ENCODE assay signal across 1 cellular context in genomic region chr20:23245553-23246128, GRCh38.
A peak's percentile ranks its signal among the peaks of the same experiment; 100 is the strongest.
TF ChIP-seq lines count a peak whose summit lies in the region.

No MANE protein-coding gene starts in this region.

TF ChIP-seq in K562, 482 proteins besides CTCF, POLR2A, EP300 and RAD21 (continued from another document):
- TF ChIP-seq ZNF347 (CRISPR knock-in tag; IDR thresholded peaks at IDR 0.05; ENCODE audit: low read depth) (no peak), TAF7 (tag; IDR thresholded peaks at IDR 0.05) (no peak), PRDM10 (IDR thresholded peaks at IDR 0.05; ENCODE audit: partially characterized antibody) (no peak), ZNF785 (CRISPR knock-in tag; IDR thresholded peaks at IDR 0.05) (no peak), CTBP1 (IDR thresholded peaks at IDR 0.05; ENCODE audit: borderline replicate concordance) (peak; percentile 72), DNMT1 (IDR thresholded peaks at IDR 0.05) (no peak), CHD2 (IDR thresholded peaks at IDR 0.05; ENCODE audit: low read depth, low read length) (no peak), XRCC4 (IDR thresholded peaks at IDR 0.05; ENCODE audit: extremely low read depth, insufficient read depth, insufficient read length) (no peak), TCF3 (CRISPR knock-in tag; IDR thresholded peaks at IDR 0.05) (peak; percentile 35; the same call in 1 of the 2 replicates), ZNF76 (CRISPR knock-in tag; IDR thresholded peaks at IDR 0.05; ENCODE audit: borderline replicate concordance) (no peak), SMARCA4 (IDR thresholded peaks at IDR 0.05) (peak; percentile 40; the same call in 1 of the 2 replicates), SPI1 (IDR thresholded peaks at IDR 0.05; ENCODE audit: borderline replicate concordance, low read depth, low read length) (peak; percentile 98), HEY1 (CRISPR knock-in tag; IDR thresholded peaks at IDR 0.05; ENCODE audit: borderline replicate concordance) (no peak), GATA2 (CRISPR knock-in tag; IDR thresholded peaks at IDR 0.05) (peak; percentile 51; the same call in 1 of the 2 replicates), BHLHE40 (IDR thresholded peaks at IDR 0.05; ENCODE audit: low read length) (0 out of 2 replicates have a peak, but pooled peaks have one; percentile 12), DIDO1 (tag; IDR thresholded peaks at IDR 0.05; ENCODE audit: low read depth) (no peak), FOXP1 (CRISPR knock-in tag; IDR thresholded peaks at IDR 0.05) (no peak), PURB (CRISPR knock-in tag; IDR thresholded peaks at IDR 0.05; ENCODE audit: low read depth) (no peak), EZH2 (IDR thresholded peaks at IDR 0.05; ENCODE audit: borderline replicate concordance, low read depth, low read length) (no peak), ELF1 (tag; IDR thresholded peaks at IDR 0.05) (peak; percentile 62), L3MBTL2 (IDR thresholded peaks at IDR 0.05) (0 out of 2 replicates have a peak, but pooled peaks have one; percentile 24), CBFB (CRISPR knock-in tag; IDR thresholded peaks at IDR 0.05) (0 out of 2 replicates have a peak, but pooled peaks have one; percentile 37), FOXA3 (CRISPR knock-in tag; conservative IDR thresholded peaks at IDR 0.05 in 1 of 2, IDR thresholded peaks at IDR 0.05 in 1 of 2) (0 out of 4 replicates have a peak, but pooled peaks of 1 of the 2 experiments have one; percentile 31), ARHGAP35 (IDR thresholded peaks at IDR 0.05; ENCODE audit: partially characterized antibody) (peak; percentile 64), NBN (IDR thresholded peaks at IDR 0.05; ENCODE audit: low read depth) (no peak), HDAC1 (IDR thresholded peaks at IDR 0.05) (peak in 1 of 2 experiments; percentile 58; a peak in 2 of 4 replicates), ARID4B (CRISPR knock-in tag; IDR thresholded peaks at IDR 0.05) (0 out of 2 replicates have a peak, but pooled peaks have one; percentile 26), CREM (IDR thresholded peaks at IDR 0.05; ENCODE audit: low read depth) (peak; percentile 43; the same call in 1 of the 2 replicates), ARID1B (IDR thresholded peaks at IDR 0.05) (0 out of 2 replicates have a peak, but pooled peaks have one; percentile 27), ZNF133 (CRISPR knock-in tag; IDR thresholded peaks at IDR 0.05) (no peak), NKRF (IDR thresholded peaks at IDR 0.05; ENCODE audit: borderline replicate concordance) (peak; percentile 40; the same call in 1 of the 2 replicates), SMC3 (conservative IDR thresholded peaks at IDR 0.05; ENCODE audit: insufficient read depth, low read depth, low read length) (peak; percentile 43), EHMT2 (IDR thresholded peaks at IDR 0.05) (peak; percentile 70; the same call in 1 of the 2 replicates), CEBPB (tag; IDR thresholded peaks at IDR 0.05) (no peak), DPF2 (IDR thresholded peaks at IDR 0.05) (0 out of 2 replicates have a peak, but pooled peaks have one; percentile 21), ETS1 (conservative IDR thresholded peaks at IDR 0.05; ENCODE audit: control insufficient read depth, low read depth, low read length) (no peak), HLTF (IDR thresholded peaks at IDR 0.05) (no peak), ZBTB9 (CRISPR knock-in tag; IDR thresholded peaks at IDR 0.05) (no peak), ZNF217 (CRISPR knock-in tag; IDR thresholded peaks at IDR 0.05) (no peak), ZEB2 (IDR thresholded peaks at IDR 0.05) (peak; percentile 21; the same call in 1 of the 2 replicates)
- TF ChIP-seq, protein P1, sequence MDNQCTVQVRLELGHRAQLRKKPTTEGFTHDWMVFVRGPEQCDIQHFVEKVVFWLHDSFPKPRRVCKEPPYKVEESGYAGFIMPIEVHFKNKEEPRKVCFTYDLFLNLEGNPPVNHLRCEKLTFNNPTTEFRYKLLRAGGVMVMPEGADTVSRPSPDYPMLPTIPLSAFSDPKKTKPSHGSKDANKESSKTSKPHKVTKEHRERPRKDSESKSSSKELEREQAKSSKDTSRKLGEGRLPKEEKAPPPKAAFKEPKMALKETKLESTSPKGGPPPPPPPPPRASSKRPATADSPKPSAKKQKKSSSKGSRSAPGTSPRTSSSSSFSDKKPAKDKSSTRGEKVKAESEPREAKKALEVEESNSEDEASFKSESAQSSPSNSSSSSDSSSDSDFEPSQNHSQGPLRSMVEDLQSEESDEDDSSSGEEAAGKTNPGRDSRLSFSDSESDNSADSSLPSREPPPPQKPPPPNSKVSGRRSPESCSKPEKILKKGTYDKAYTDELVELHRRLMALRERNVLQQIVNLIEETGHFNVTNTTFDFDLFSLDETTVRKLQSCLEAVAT (IDR thresholded peaks at IDR 0.05): 0 out of 4 replicates have a peak, but pooled peaks of 1 of the 2 experiments have one; percentile 58
- TF ChIP-seq, protein P2, sequence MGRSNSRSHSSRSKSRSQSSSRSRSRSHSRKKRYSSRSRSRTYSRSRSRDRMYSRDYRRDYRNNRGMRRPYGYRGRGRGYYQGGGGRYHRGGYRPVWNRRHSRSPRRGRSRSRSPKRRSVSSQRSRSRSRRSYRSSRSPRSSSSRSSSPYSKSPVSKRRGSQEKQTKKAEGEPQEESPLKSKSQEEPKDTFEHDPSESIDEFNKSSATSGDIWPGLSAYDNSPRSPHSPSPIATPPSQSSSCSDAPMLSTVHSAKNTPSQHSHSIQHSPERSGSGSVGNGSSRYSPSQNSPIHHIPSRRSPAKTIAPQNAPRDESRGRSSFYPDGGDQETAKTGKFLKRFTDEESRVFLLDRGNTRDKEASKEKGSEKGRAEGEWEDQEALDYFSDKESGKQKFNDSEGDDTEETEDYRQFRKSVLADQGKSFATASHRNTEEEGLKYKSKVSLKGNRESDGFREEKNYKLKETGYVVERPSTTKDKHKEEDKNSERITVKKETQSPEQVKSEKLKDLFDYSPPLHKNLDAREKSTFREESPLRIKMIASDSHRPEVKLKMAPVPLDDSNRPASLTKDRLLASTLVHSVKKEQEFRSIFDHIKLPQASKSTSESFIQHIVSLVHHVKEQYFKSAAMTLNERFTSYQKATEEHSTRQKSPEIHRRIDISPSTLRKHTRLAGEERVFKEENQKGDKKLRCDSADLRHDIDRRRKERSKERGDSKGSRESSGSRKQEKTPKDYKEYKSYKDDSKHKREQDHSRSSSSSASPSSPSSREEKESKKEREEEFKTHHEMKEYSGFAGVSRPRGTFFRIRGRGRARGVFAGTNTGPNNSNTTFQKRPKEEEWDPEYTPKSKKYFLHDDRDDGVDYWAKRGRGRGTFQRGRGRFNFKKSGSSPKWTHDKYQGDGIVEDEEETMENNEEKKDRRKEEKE (IDR thresholded peaks at IDR 0.05; ENCODE audit: borderline replicate concordance in 1 of 2, control insufficient read depth in 1 of 2, low read depth in 2 of 2, low read length in 1 of 2): peak in 1 of 2 experiments; percentile 60; a peak in 1 of 4 replicates
- TF ChIP-seq, protein P3, sequence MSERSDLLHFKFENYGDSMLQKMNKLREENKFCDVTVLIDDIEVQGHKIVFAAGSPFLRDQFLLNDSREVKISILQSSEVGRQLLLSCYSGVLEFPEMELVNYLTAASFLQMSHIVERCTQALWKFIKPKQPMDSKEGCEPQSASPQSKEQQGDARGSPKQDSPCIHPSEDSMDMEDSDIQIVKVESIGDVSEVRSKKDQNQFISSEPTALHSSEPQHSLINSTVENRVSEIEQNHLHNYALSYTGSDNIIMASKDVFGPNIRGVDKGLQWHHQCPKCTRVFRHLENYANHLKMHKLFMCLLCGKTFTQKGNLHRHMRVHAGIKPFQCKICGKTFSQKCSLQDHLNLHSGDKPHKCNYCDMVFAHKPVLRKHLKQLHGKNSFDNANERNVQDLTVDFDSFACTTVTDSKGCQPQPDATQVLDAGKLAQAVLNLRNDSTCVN (CRISPR knock-in tag; IDR thresholded peaks at IDR 0.05): peak; percentile 89
